Comparison of ENCODE assay signal across 8 cellular contexts in genomic region chr1:201714542-201715276, GRCh38.
DNase-seq lines count a peak whose midpoint lies in the region; ATAC-seq and TF ChIP-seq lines count a peak whose summit lies in the region.

No MANE protein-coding gene starts in this region.

- WGBS in esophagus muscularis mucosa = 19% methylated on average over 7 of the region's 7 CpGs

- no peaks in the 10 kb centered on the region for H4K20me1 ChIP-seq in osteoblast (ENCODE audit: insufficient read depth, low read length)

- no peaks in the 10 kb centered on the region for H3K36me3 Mint-ChIP-seq in naive thymus-derived CD8-positive, alpha-beta T cell

- H2AFZ ChIP-seq in osteoblast (ENCODE audit: low read length) = no peak overlapping the region

- no peak overlapping the region for H3K4me3 Mint-ChIP-seq in naive thymus-derived CD8-positive, alpha-beta T cell

- H3K27ac ChIP-seq in RWPE2 (ENCODE audit: poor library complexity, severe bottlenecking) (peak overlapping the region; percentile 95), esophagus muscularis mucosa (replicated peaks in 1 of 4) (peak overlapping the region; percentile 77 to 93 (median 87)), osteoblast (ENCODE audit: low read depth, low read length) (peak overlapping the region; percentile 99)

- H3K27me3 ChIP-seq in RWPE2 (ENCODE audit: insufficient read depth, poor library complexity, severe bottlenecking) (no peaks in the 10 kb centered on the region), esophagus muscularis mucosa (no peaks in the 10 kb centered on the region), osteoblast (ENCODE audit: insufficient read depth, low read length) (no peaks in the 10 kb centered on the region)

- H3K36me3 ChIP-seq in RWPE2 (ENCODE audit: low read depth) = no peaks in the 10 kb centered on the region
- H3K36me3 ChIP-seq in esophagus muscularis mucosa = peaks cover 0 to 16% (median 6%) of the 10 kb centered on the region in 4 donors
- H3K36me3 ChIP-seq in osteoblast (ENCODE audit: insufficient read depth, low read length) = peaks cover 50% of the 10 kb centered on the region

- intact Hi-C loops in esophagus muscularis mucosa (cut with DNase I) = loop anchor here (10.0 kb wide), 1 partner anchor 260 kb away; no protein-coding TSS in a partner anchor

- H3K79me2 ChIP-seq in osteoblast (ENCODE audit: insufficient read depth, low read length) = peaks cover 71% of the 10 kb centered on the region

- no peak overlapping the region for H3K27ac Mint-ChIP-seq in naive thymus-derived CD8-positive, alpha-beta T cell

- H3K4me1 Mint-ChIP-seq in naive thymus-derived CD8-positive, alpha-beta T cell = peaks cover 0 to 19% (median 2%) of the 10 kb centered on the region in 4 donors

- no peaks in the 10 kb centered on the region for H3K9me3 Mint-ChIP-seq in naive thymus-derived CD8-positive, alpha-beta T cell

- H3K27me3 Mint-ChIP-seq in naive thymus-derived CD8-positive, alpha-beta T cell = no peaks in the 10 kb centered on the region

- ATAC-seq in RWPE2 (ENCODE audit: low read depth) (peak; percentile 89), HG02623 (IDR thresholded peaks at IDR 0.05; ENCODE audit: unreplicated experiment) (no peak)
- ATAC-seq in naive thymus-derived CD8-positive, alpha-beta T cell = no peak

- POLR2A ChIA-PET in naive thymus-derived CD8-positive, alpha-beta T cell (lab: Charles Lee) = no interaction called here

- peak overlapping the region; percentile 55 for H3K4me2 ChIP-seq in osteoblast (ENCODE audit: insufficient read depth, low read length)

- no peak for TF ChIP-seq EP300 in esophagus muscularis mucosa (IDR thresholded peaks at IDR 0.05)

- TF ChIP-seq POLR2A in esophagus muscularis mucosa (IDR thresholded peaks at IDR 0.05; ENCODE audit: low read depth) = no peak

- DNase-seq in ELR (ENCODE audit: low read depth) = peak; percentile 100
- DNase-seq in RWPE2 (ENCODE audit: low spot score) = peak; percentile 97
- DNase-seq in esophagus muscularis mucosa (ENCODE audit: extremely low spot score) = peak; percentile 96
- DNase-seq in osteoblast (ENCODE audit: insufficient read length, low spot score, missing footprints) = peak; percentile 97
- no peak for DNase-seq in GM20000 (ENCODE audit: low spot score)
- no peak for DNase-seq in germinal center (ENCODE audit: low spot score)
- DNase-seq in naive thymus-derived CD8-positive, alpha-beta T cell = no peak

- no peak for TF ChIP-seq CTCF in RWPE2 (IDR thresholded peaks at IDR 0.05; ENCODE audit: poor library complexity, severe bottlenecking)
- no peak for TF ChIP-seq CTCF in esophagus muscularis mucosa (IDR thresholded peaks at IDR 0.05)
- no peak for TF ChIP-seq CTCF in osteoblast (IDR thresholded peaks at IDR 0.05; ENCODE audit: extremely low read depth, low read depth, low read length)
- TF ChIP-seq CTCF in GM20000 (IDR thresholded peaks at IDR 0.05; ENCODE audit: extremely low read depth, missing control alignments) = no peak

- no peak overlapping the region for H3K4me3 ChIP-seq in RWPE2 (ENCODE audit: severe bottlenecking)
- H3K4me3 ChIP-seq in esophagus muscularis mucosa = peak overlapping the region in 2 of 4 donors; percentile 1 to 22
- peak overlapping the region; percentile 21 for H3K4me3 ChIP-seq in osteoblast (ENCODE audit: insufficient read depth, low read length)

- H3K9me3 ChIP-seq in RWPE2 (ENCODE audit: severe bottlenecking) = no peaks in the 10 kb centered on the region
- no peaks in the 10 kb centered on the region for H3K9me3 ChIP-seq in esophagus muscularis mucosa
- H3K9me3 ChIP-seq in osteoblast (ENCODE audit: low read depth, low read length) = no peaks in the 10 kb centered on the region

- H3K4me1 ChIP-seq in RWPE2 (ENCODE audit: insufficient read depth, poor library complexity, severe bottlenecking) (peaks cover 39% of the 10 kb centered on the region), esophagus muscularis mucosa (peaks cover 82 to 96% (median 89%) of the 10 kb centered on the region in 4 donors), osteoblast (ENCODE audit: insufficient read depth, low read length) (peaks cover 77% of the 10 kb centered on the region)

Comparison
In these comparisons a context has a peak if more than half of its experiments do, and no peak if none do; other contexts are left out.
1. DNase-seq: peak in ELR (single experiment), RWPE2 (single experiment), esophagus muscularis mucosa (single experiment) and osteoblast (single experiment); none in GM20000 (single experiment), germinal center (single experiment) and naive thymus-derived CD8-positive, alpha-beta T cell (0 of 10).
2. Peak in every context shown above with its lines, with median percentiles within 50 percentile points of each other: H3K27ac ChIP-seq.